ENCODE assay signal across 19 cellular contexts in genomic region chr1:208576425-208576824, GRCh38.
DNase-seq lines count a peak whose midpoint lies in the region; ATAC-seq and TF ChIP-seq lines count a peak whose summit lies in the region.
"Had no signal": no experiment of that assay in that cellular context is flagged by ENCODE, and none has a peak within 500 bp of the region (broad histone marks: within the 10 kb centered on the region; RNA-seq: fewer than 3 reads in every experiment).

No MANE protein-coding gene starts in this region.

- no peak overlapping the region for H3K4me3 ChIP-seq in dorsolateral prefrontal cortex
- H3K4me3 ChIP-seq: BLaER1 had no signal

- H3K27ac ChIP-seq in angular gyrus (ENCODE audit: low read depth, low read length) (peak overlapping the region; percentile 62), dorsolateral prefrontal cortex (peak overlapping the region in 49 of 59 donors; percentile 5 to 84 (median 57)), temporal lobe (ENCODE audit: low read depth, low read length) (peak overlapping the region; percentile 75)
- H3K27ac ChIP-seq: BLaER1 had no signal

- intact Hi-C loops in dorsolateral prefrontal cortex (cut with DNase I), result no loop called here

- H3K27me3 ChIP-seq in dorsolateral prefrontal cortex, result no peaks in the 10 kb centered on the region
- H3K27me3 ChIP-seq: BE2C, BLaER1 had no signal

- no peak for ATAC-seq in HG03039 (IDR thresholded peaks at IDR 0.05; ENCODE audit: unreplicated experiment)
- ATAC-seq in GM21619 (IDR thresholded peaks at IDR 0.05; ENCODE audit: unreplicated experiment), result no peak

- no peak for TF ChIP-seq CTCF in dorsolateral prefrontal cortex (IDR thresholded peaks at IDR 0.05 in 54 of 56, conservative IDR thresholded peaks at IDR 0.05 in 2 of 56; ENCODE audit: low read depth in 1 of 56, partially characterized antibody in 56 of 56)

- DNase-seq in dorsolateral prefrontal cortex (peak in 1 of 10 donors; percentile 28), middle frontal gyrus (ENCODE audit: extremely low spot score, low spot score) (peak; percentile 17), COLO668 (lab: John Stamatoyannopoulos, UW; ENCODE audit: unreplicated experiment) (no peak)
- DNase-seq: 8988T; ACHN; BE2C; C1 segment of cervical spinal cord; Caco-2; Calu3; CD4-positive, alpha-beta memory T cell; CD4-positive, CD25-positive, alpha-beta regulatory T cell; CD8-positive, alpha-beta memory T cell; DMS79 treated with DMSO at 0.1 percent for 48 hours; GF-D8 had no signal
